Comparison of ENCODE assay signal across 2 cellular contexts in genomic region chr7:101832205-101832631, GRCh38.
TF ChIP-seq lines count a peak whose summit lies in the region.

No MANE protein-coding gene starts in this region.

TF ChIP-seq in K562, 482 proteins besides CTCF, POLR2A, EP300 and RAD21:
- TF ChIP-seq ZKSCAN1 (IDR thresholded peaks at IDR 0.05; ENCODE audit: low read depth, low read length) (no peak), POLR2G (IDR thresholded peaks at IDR 0.05; ENCODE audit: low read depth, low read length) (peak; percentile 34; the same call in 1 of the 2 replicates)

TF ChIP-seq in HepG2, 621 proteins besides CTCF, POLR2A, EP300 and RAD21:
- TF ChIP-seq ZNF12 (CRISPR knock-in tag; IDR thresholded peaks at IDR 0.05) (no peak), ZNF292 (CRISPR knock-in tag; IDR thresholded peaks at IDR 0.05; ENCODE audit: borderline replicate concordance, low read depth) (no peak), ZNF256 (CRISPR knock-in tag; conservative IDR thresholded peaks at IDR 0.05) (no peak), ZBTB49 (CRISPR knock-in tag; IDR thresholded peaks at IDR 0.05; ENCODE audit: borderline replicate concordance) (no peak), IKZF1 (IDR thresholded peaks at IDR 0.05) (no peak), AGO2 (optimal IDR thresholded peaks at IDR 0.05; ENCODE audit: low read depth, low read length) (peak; percentile 27)
TF ChIP-seq in HepG2: peak in this region for 1.
